Comparison of ENCODE assay signal across 1 cellular context in the genomic region with DNA sequence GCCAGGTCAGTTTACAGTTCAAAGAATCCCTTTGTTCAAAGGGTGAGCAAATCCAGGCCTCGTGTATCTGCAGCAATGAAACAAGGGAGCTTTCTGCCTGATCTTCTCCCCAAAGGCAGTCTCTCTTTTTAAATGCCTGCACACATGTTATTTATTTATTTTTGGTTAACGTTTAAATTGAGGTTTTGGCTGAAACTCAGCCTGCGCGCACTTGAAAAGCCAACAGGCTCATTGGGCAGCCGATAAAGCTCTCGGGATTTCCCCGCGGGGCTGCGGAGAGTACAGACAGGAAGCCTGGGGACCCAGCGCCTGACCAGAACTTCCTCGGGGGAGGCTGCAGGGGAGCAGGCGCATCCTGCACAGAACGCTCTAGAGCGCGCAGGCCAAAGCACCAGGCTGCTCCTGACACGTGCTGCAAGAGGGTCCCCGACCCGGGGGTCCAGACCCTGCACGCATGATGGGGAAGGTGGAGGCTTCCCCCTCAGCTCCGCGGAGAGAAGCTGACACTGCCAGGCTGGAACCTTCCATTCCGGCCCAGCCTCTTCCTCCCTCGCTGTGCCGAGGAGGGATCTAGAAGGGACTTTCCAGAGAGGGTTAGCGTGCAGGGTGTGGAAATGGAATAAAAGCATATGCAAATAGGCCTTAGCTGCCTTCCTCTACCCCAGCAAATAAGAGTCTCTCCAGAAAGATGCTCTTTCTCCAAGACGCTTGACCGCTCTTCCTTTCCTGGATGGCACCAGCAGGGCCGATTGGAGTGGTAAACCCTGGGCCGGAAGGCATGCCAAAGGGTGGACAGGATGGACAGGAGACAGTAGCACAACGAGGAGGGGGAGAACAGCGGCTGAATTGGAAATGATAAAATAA.
TF ChIP-seq lines count a peak whose summit lies in the region.

No MANE protein-coding gene starts in this region.

TF ChIP-seq in HepG2, 621 proteins besides CTCF, POLR2A, EP300 and RAD21 (continued from another document and continues in another):
- TF ChIP-seq, protein P1, sequence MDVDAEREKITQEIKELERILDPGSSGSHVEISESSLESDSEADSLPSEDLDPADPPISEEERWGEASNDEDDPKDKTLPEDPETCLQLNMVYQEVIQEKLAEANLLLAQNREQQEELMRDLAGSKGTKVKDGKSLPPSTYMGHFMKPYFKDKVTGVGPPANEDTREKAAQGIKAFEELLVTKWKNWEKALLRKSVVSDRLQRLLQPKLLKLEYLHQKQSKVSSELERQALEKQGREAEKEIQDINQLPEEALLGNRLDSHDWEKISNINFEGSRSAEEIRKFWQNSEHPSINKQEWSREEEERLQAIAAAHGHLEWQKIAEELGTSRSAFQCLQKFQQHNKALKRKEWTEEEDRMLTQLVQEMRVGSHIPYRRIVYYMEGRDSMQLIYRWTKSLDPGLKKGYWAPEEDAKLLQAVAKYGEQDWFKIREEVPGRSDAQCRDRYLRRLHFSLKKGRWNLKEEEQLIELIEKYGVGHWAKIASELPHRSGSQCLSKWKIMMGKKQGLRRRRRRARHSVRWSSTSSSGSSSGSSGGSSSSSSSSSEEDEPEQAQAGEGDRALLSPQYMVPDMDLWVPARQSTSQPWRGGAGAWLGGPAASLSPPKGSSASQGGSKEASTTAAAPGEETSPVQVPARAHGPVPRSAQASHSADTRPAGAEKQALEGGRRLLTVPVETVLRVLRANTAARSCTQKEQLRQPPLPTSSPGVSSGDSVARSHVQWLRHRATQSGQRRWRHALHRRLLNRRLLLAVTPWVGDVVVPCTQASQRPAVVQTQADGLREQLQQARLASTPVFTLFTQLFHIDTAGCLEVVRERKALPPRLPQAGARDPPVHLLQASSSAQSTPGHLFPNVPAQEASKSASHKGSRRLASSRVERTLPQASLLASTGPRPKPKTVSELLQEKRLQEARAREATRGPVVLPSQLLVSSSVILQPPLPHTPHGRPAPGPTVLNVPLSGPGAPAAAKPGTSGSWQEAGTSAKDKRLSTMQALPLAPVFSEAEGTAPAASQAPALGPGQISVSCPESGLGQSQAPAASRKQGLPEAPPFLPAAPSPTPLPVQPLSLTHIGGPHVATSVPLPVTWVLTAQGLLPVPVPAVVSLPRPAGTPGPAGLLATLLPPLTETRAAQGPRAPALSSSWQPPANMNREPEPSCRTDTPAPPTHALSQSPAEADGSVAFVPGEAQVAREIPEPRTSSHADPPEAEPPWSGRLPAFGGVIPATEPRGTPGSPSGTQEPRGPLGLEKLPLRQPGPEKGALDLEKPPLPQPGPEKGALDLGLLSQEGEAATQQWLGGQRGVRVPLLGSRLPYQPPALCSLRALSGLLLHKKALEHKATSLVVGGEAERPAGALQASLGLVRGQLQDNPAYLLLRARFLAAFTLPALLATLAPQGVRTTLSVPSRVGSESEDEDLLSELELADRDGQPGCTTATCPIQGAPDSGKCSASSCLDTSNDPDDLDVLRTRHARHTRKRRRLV (CRISPR knock-in tag; IDR thresholded peaks at IDR 0.05), result peak; percentile 74; the same call in 1 of the 2 replicates
- TF ChIP-seq FOXM1 (CRISPR knock-in tag; IDR thresholded peaks at IDR 0.05), result no peak
- peak; percentile 71; the same call in 1 of the 2 replicates for TF ChIP-seq ZBTB3 (CRISPR knock-in tag; IDR thresholded peaks at IDR 0.05; ENCODE audit: borderline replicate concordance, low read depth)
- TF ChIP-seq PRDM15 (CRISPR knock-in tag; IDR thresholded peaks at IDR 0.05), result peak; percentile 57
- 0 out of 2 replicates have a peak, but pooled peaks have one; percentile 64 for TF ChIP-seq HIC2 (CRISPR knock-in tag; IDR thresholded peaks at IDR 0.05; ENCODE audit: low read depth)
- TF ChIP-seq ZNF431 (CRISPR knock-in tag; IDR thresholded peaks at IDR 0.05; ENCODE audit: borderline replicate concordance, low read depth), result no peak
- peak; percentile 85; the same call in 1 of the 2 replicates for TF ChIP-seq ZNF768 (CRISPR knock-in tag; IDR thresholded peaks at IDR 0.05)
- peak; percentile 84 for TF ChIP-seq NKX3-1 (CRISPR knock-in tag; IDR thresholded peaks at IDR 0.05)
- TF ChIP-seq CBX5 (CRISPR knock-in tag; IDR thresholded peaks at IDR 0.05; ENCODE audit: borderline replicate concordance), result peak; percentile 48; the same call in 1 of the 2 replicates
- peak; percentile 23; the same call in 1 of the 2 replicates for TF ChIP-seq NFIB (CRISPR knock-in tag; IDR thresholded peaks at IDR 0.05; ENCODE audit: borderline replicate concordance)
- TF ChIP-seq, protein P2, sequence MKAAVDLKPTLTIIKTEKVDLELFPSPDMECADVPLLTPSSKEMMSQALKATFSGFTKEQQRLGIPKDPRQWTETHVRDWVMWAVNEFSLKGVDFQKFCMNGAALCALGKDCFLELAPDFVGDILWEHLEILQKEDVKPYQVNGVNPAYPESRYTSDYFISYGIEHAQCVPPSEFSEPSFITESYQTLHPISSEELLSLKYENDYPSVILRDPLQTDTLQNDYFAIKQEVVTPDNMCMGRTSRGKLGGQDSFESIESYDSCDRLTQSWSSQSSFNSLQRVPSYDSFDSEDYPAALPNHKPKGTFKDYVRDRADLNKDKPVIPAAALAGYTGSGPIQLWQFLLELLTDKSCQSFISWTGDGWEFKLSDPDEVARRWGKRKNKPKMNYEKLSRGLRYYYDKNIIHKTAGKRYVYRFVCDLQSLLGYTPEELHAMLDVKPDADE (CRISPR knock-in tag; IDR thresholded peaks at IDR 0.05), result no peak
- no peak; the same call in 1 of the 2 replicates for TF ChIP-seq ZNF263 (CRISPR knock-in tag; IDR thresholded peaks at IDR 0.05)
- peak; percentile 82; the same call in 1 of the 2 replicates for TF ChIP-seq MEIS2 (CRISPR knock-in tag; IDR thresholded peaks at IDR 0.05)
- TF ChIP-seq, protein P3, sequence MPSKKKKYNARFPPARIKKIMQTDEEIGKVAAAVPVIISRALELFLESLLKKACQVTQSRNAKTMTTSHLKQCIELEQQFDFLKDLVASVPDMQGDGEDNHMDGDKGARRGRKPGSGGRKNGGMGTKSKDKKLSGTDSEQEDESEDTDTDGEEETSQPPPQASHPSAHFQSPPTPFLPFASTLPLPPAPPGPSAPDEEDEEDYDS (CRISPR knock-in tag; IDR thresholded peaks at IDR 0.05), result peak; percentile 97
- no peak for TF ChIP-seq ATAD3A (CRISPR knock-in tag; IDR thresholded peaks at IDR 0.05)
- no peak for TF ChIP-seq ZBTB49 (CRISPR knock-in tag; IDR thresholded peaks at IDR 0.05; ENCODE audit: borderline replicate concordance)
- peak; percentile 83 for TF ChIP-seq ARNT2 (CRISPR knock-in tag; IDR thresholded peaks at IDR 0.05; ENCODE audit: low read depth)
- peak; percentile 92; the same call in 1 of the 2 replicates for TF ChIP-seq SRY (CRISPR knock-in tag; IDR thresholded peaks at IDR 0.05)
- no peak for TF ChIP-seq SALL2 (CRISPR knock-in tag; IDR thresholded peaks at IDR 0.05)
- TF ChIP-seq ZSCAN9 (CRISPR knock-in tag; IDR thresholded peaks at IDR 0.05; ENCODE audit: borderline replicate concordance), result peak; percentile 93
- no peak for TF ChIP-seq CENPT (CRISPR knock-in tag; IDR thresholded peaks at IDR 0.05; ENCODE audit: low read depth)
- peak; percentile 73 for TF ChIP-seq PHF8 (CRISPR knock-in tag; IDR thresholded peaks at IDR 0.05)
- TF ChIP-seq, protein P4, sequence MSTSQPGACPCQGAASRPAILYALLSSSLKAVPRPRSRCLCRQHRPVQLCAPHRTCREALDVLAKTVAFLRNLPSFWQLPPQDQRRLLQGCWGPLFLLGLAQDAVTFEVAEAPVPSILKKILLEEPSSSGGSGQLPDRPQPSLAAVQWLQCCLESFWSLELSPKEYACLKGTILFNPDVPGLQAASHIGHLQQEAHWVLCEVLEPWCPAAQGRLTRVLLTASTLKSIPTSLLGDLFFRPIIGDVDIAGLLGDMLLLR (CRISPR knock-in tag; IDR thresholded peaks at IDR 0.05), result peak; percentile 58; the same call in 1 of the 2 replicates
- 0 out of 2 replicates have a peak, but pooled peaks have one; percentile 10 for TF ChIP-seq ZNF281 (CRISPR knock-in tag; IDR thresholded peaks at IDR 0.05; ENCODE audit: borderline replicate concordance)
- TF ChIP-seq BATF2 (CRISPR knock-in tag; IDR thresholded peaks at IDR 0.05), result peak; percentile 60
- no peak for TF ChIP-seq FUBP1 (CRISPR knock-in tag; IDR thresholded peaks at IDR 0.05; ENCODE audit: borderline replicate concordance)
